13 cellular contexts compared by ENCODE assay signal in genomic region chr19:11151181-11151580, GRCh38. TPM values are rescaled to one million over a fixed set of nuclear protein-coding genes. Genes with fewer than 3 reads are reported as not detected.
DNase-seq lines count a peak whose midpoint lies in the region; ATAC-seq and TF ChIP-seq lines count a peak whose summit lies in the region.
"Had no signal": no experiment of that assay in that cellular context is flagged by ENCODE, and none has a peak within 500 bp of the region (broad histone marks: within the 10 kb centered on the region; RNA-seq: fewer than 3 reads in every experiment).

No MANE protein-coding gene starts in this region.

- TF ChIP-seq POLR2A in transverse colon (IDR thresholded peaks at IDR 0.05) = no peak

- WGBS in transverse colon (ENCODE audit: low coverage in 1 of 2), 2 donors = 77 to 90% methylated on average over 2 to 7 of the region's 7 CpGs

- H3K9me3 ChIP-seq in adipocyte (ENCODE audit: control insufficient read depth, low read length) (no peaks in the 10 kb centered on the region), transverse colon (no peaks in the 10 kb centered on the region)
- H3K9me3 ChIP-seq: pancreas had no signal

- in situ Hi-C loops in transverse colon (cut with MboI; ENCODE audit: low pct_ligation_motif_present in 1 of 4, low pct_unique_long_range_greater_than_20kb in 1 of 4, low sequenced_read_pairs in 3 of 4) = no loop called here

- no peaks in the 10 kb centered on the region for H3K27me3 Mint-ChIP-seq in nephron (ENCODE audit: low read depth)
- H3K27me3 Mint-ChIP-seq: central memory CD8-positive, alpha-beta T cell had no signal

- peaks cover 8% of the 10 kb centered on the region for H3K36me3 Mint-ChIP-seq in nephron (ENCODE audit: low read depth)

- DNase-seq in adipocyte (ENCODE audit: low read depth) (no peak), fibroblast of peridontal ligament (ENCODE audit: extremely low read depth) (peak; percentile 38), transverse colon (no peak), ecto neural progenitor cell (ENCODE audit: low spot score) (no peak), GM19238 (ENCODE audit: insufficient read length, low spot score) (no peak)
- DNase-seq: CD4-positive, CD25-positive, alpha-beta regulatory T cell; mesendoderm; pancreas had no signal

- peak overlapping the region; percentile 96 to 99 (median 98) for H3K27ac Mint-ChIP-seq in nephron

- TF ChIP-seq EP300 in transverse colon (IDR thresholded peaks at IDR 0.05; ENCODE audit: low read depth) = no peak

- H3K27me3 ChIP-seq in adipocyte (replicated peaks; ENCODE audit: control insufficient read depth, insufficient read depth, low read length) (no peaks in the 10 kb centered on the region), transverse colon (no peaks in the 10 kb centered on the region)
- H3K27me3 ChIP-seq: pancreas had no signal

- H3K4me1 Mint-ChIP-seq in nephron = peaks cover 28% of the 10 kb centered on the region

- H3K4me1 ChIP-seq in adipocyte (ENCODE audit: control insufficient read depth, insufficient read depth, low read length) (peaks cover 22% of the 10 kb centered on the region), transverse colon (peaks cover 10 to 36% (median 26%) of the 10 kb centered on the region in 4 donors)

- no peaks in the 10 kb centered on the region for H3K9me3 Mint-ChIP-seq in nephron
- H3K9me3 Mint-ChIP-seq: CD4-positive, CD25-positive, alpha-beta regulatory T cell; central memory CD8-positive, alpha-beta T cell had no signal

- intact Hi-C loops in transverse colon (cut with DNase I; ENCODE audit: low total_unique reads) = no loop called here

- peak overlapping the region; percentile 83 for H3K9ac ChIP-seq in adipocyte (ENCODE audit: low read length)

- no peak for TF ChIP-seq CTCF in nephron (IDR thresholded peaks at IDR 0.05; ENCODE audit: unreplicated experiment in 3 of 3)
- TF ChIP-seq CTCF in transverse colon (IDR thresholded peaks at IDR 0.05) = no peak

- peak overlapping the region; percentile 21 to 73 (median 39) for H3K4me3 Mint-ChIP-seq in nephron
- H3K4me3 Mint-ChIP-seq: central memory CD8-positive, alpha-beta T cell had no signal

- H3K36me3 ChIP-seq in adipocyte (ENCODE audit: control insufficient read depth, insufficient read depth, low read length, severe bottlenecking) (no peaks in the 10 kb centered on the region), transverse colon (no peaks in the 10 kb centered on the region)
- H3K36me3 ChIP-seq: pancreas had no signal

- H3K4me3 ChIP-seq in adipocyte (ENCODE audit: low read length) = no peak overlapping the region
- H3K4me3 ChIP-seq in transverse colon = no peak overlapping the region
- H3K4me3 ChIP-seq: GM12878, pancreas had no signal

- ATAC-seq in GM21529 (IDR thresholded peaks at IDR 0.05; ENCODE audit: unreplicated experiment) = no peak
- ATAC-seq: GM12878, pancreas, SK-N-SH treated with all-trans-retinoic acid at 6 μM for 48 hours had no signal

- peak overlapping the region; percentile 74 to 86 (median 76) for H3K27ac ChIP-seq in transverse colon

RNA-seq across cellular contexts. Expression of gene SPC24, which starts 4.4 kb away (rescaled TPM):
- total RNA-seq in transverse colon = 10 to 100 TPM in 1 of 4 donors, 1 to 10 TPM in 1, not detected in 2; 2.6 to 47.4 TPM

RNA-seq across cellular contexts. Expression of gene KANK2, which starts 46.2 kb away (rescaled TPM):
- total RNA-seq in transverse colon = 100 to 1,000 TPM; 145 to 339 (median 243) TPM
